In the genomic region with DNA sequence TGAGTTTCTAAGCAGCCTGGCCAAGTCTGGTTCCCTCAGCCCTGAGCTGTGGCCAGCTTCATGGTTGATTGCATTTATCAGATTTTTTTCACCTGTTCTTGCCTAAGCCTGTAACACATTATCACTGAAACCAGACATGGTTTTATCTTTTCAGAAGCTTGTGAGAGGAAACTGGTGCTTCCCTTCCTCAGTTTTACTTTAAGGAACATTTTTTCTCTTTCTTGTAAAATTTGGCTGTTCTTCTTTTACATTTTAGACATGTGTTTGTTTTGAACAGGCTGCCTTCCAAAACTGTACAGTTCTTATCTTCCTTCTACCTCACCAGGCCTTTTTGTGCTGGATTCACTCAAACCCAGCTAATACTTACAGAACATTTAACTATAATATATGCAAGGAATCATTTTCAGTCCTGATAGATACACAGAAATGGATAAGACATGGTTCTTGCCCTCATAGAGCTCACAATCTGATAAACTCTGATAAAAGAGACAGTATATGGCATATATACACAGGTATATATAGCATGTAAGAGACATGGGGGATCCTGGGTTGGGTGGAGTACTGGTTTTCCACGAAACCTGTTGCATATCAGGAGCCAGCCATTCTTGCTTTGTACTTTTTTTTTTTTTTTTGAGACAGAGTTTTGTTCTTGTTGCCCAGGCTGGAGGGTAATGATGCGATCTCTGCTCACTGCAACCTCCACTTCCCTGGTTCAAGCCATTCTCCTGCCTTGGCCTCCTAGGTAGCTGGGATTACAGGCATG, we compare ENCODE assay signal across 8 cellular contexts. TPM values are rescaled to one million over a fixed set of nuclear protein-coding genes. Genes with fewer than 3 reads are reported as not detected.
DNase-seq lines count a peak whose midpoint lies in the region; ATAC-seq and TF ChIP-seq lines count a peak whose summit lies in the region.

No MANE protein-coding gene starts in this region.

- H3K9me3 ChIP-seq in ascending aorta = peaks cover 0 to 2% of the 10 kb centered on the region in 2 donors
- H3K9me3 ChIP-seq in gastrocnemius medialis = no peaks in the 10 kb centered on the region
- no peaks in the 10 kb centered on the region for H3K9me3 ChIP-seq in MM.1S (replicated peaks; ENCODE audit: insufficient read depth, low read length)

- H4K20me1 ChIP-seq in MM.1S (ENCODE audit: insufficient read depth, low read length) = no peaks in the 10 kb centered on the region

- intact Hi-C loops in ascending aorta (cut with DNase I) = no loop called here
- intact Hi-C loops in gastrocnemius medialis (cut with DNase I; ENCODE audit: low total_unique reads) = no loop called here

- TF ChIP-seq POLR2A in gastrocnemius medialis (IDR thresholded peaks at IDR 0.05) = no peak

- H3K27me3 ChIP-seq in ascending aorta (no peaks in the 10 kb centered on the region), gastrocnemius medialis (no peaks in the 10 kb centered on the region), MM.1S (replicated peaks; ENCODE audit: insufficient read depth, low read length) (no peaks in the 10 kb centered on the region)

- H3K27ac ChIP-seq in ascending aorta (peak overlapping the region; percentile 54 to 72), gastrocnemius medialis (peak overlapping the region; percentile 75 to 85 (median 80)), MM.1S (ENCODE audit: low read length) (no peak overlapping the region)

- H3K4me3 ChIP-seq in ascending aorta = no peak overlapping the region
- no peak overlapping the region for H3K4me3 ChIP-seq in gastrocnemius medialis
- no peak overlapping the region for H3K4me3 ChIP-seq in MM.1S (ENCODE audit: low read length)

- no peaks in the 10 kb centered on the region for H3K9me2 ChIP-seq in MM.1S (replicated peaks; ENCODE audit: insufficient read depth, low read length)

- no peak for DNase-seq in ascending aorta (ENCODE audit: low spot score in 2 of 2)
- no peak for DNase-seq in gastrocnemius medialis
- no peak for DNase-seq in MM.1S
- DNase-seq in DMS 273 treated with DMSO at 0.1 percent for 48 hours (lab: John Stamatoyannopoulos, UW) = no peak
- no peak for DNase-seq in NCI-H345 treated with DMSO at 0.1 percent for 48 hours (lab: John Stamatoyannopoulos, UW; ENCODE audit: unreplicated experiment)

- in situ Hi-C loops in gastrocnemius medialis (cut with MboI; ENCODE audit: low sequenced_read_pairs in 4 of 4) = no loop called here

- H3K4me1 ChIP-seq in ascending aorta (peaks cover 13 to 31% of the 10 kb centered on the region in 2 donors), gastrocnemius medialis (peaks cover 56 to 61% of the 10 kb centered on the region in 2 donors), MM.1S (ENCODE audit: low read length) (no peaks in the 10 kb centered on the region)

- no peak for TF ChIP-seq CTCF in ascending aorta (IDR thresholded peaks at IDR 0.05)
- no peak for TF ChIP-seq CTCF in gastrocnemius medialis (IDR thresholded peaks at IDR 0.05 in 4 of 5, conservative IDR thresholded peaks at IDR 0.05 in 1 of 5)
- no peak for TF ChIP-seq CTCF in MM.1S (IDR thresholded peaks at IDR 0.05; ENCODE audit: low read length)

- ATAC-seq in GM19351 (IDR thresholded peaks at IDR 0.05; ENCODE audit: unreplicated experiment) = peak; percentile 78
- peak; percentile 71 for ATAC-seq in HG02943 (IDR thresholded peaks at IDR 0.05; ENCODE audit: low read depth, unreplicated experiment)
- no peak for ATAC-seq in gastrocnemius medialis
- ATAC-seq in HG03025 (IDR thresholded peaks at IDR 0.05; ENCODE audit: low FRiP score, unreplicated experiment) = no peak

- no peak overlapping the region for H3K9ac ChIP-seq in MM.1S (ENCODE audit: low read length)

- no peaks in the 10 kb centered on the region for H3K79me2 ChIP-seq in MM.1S (ENCODE audit: low read length)

- H2AFZ ChIP-seq in MM.1S (ENCODE audit: low read length) = no peak overlapping the region

- H3K36me3 ChIP-seq in ascending aorta (no peaks in the 10 kb centered on the region), gastrocnemius medialis (no peaks in the 10 kb centered on the region), MM.1S (replicated peaks; ENCODE audit: insufficient read depth, low read length) (no peaks in the 10 kb centered on the region)

- no peaks in the 10 kb centered on the region for H3F3A ChIP-seq in MM.1S (ENCODE audit: insufficient read depth, low read length)

- no peak overlapping the region for H3K4me2 ChIP-seq in MM.1S (ENCODE audit: low read depth, low read length)

RNA-seq across cellular contexts. Expression of a gene that starts 44.5 kb away (rescaled TPM):
- total RNA-seq in ascending aorta = 53.7 TPM
- 10 to 100 TPM; 21.7 to 37.1 (median 30.2) TPM for total RNA-seq in gastrocnemius medialis

RNA-seq across cellular contexts. Expression of a gene that starts 58.4 kb away (rescaled TPM):
- total RNA-seq in ascending aorta (22.0 TPM), gastrocnemius medialis (10 to 100 TPM; 12.9 to 31.3 (median 19.5) TPM)

Comparison
In these comparisons a context has a peak if more than half of its experiments do, and no peak if none do; other contexts are left out.
1. ATAC-seq: peak in GM19351 (single experiment) and HG02943 (single experiment); none in gastrocnemius medialis (0 of 2) and HG03025 (single experiment).